Comparison of ENCODE assay signal across 31 cellular contexts in genomic region chr7:903921-904755, GRCh38. TPM values are rescaled to one million over a fixed set of nuclear protein-coding genes. Genes with fewer than 3 reads are reported as not detected.
DNase-seq lines count a peak whose midpoint lies in the region; ATAC-seq and TF ChIP-seq lines count a peak whose summit lies in the region.
"Had no signal": no experiment of that assay in that cellular context is flagged by ENCODE, and none has a peak within 500 bp of the region (broad histone marks: within the 10 kb centered on the region; RNA-seq: fewer than 3 reads in every experiment).

No MANE protein-coding gene starts in this region.

- H3K27ac Mint-ChIP-seq in stimulated activated naive B cell treated with anti-CD40 and anti-IgM and Interleukin-4, amounts not matched to agents 10 μg/mL and 1 μg/mL and 100 μg/mL, for 72 hours, result peak overlapping the region; percentile 20
- H3K27ac Mint-ChIP-seq: activated CD4-positive, alpha-beta memory T cell treated with anti-CD3 and anti-CD28 coated beads, Interleukin-2, amount 10 ng/mL, durations not matched to agents 7 days and 5 days; activated T-helper 17 cell treated with anti-CD3 and anti-CD28 coated beads, Interleukin-2, amount 50 U/mL, for 72 hours; GM23338; memory B cell; naive B cell; type B pancreatic cell had no signal

- no peaks in the 10 kb centered on the region for H3K9me3 Mint-ChIP-seq in stimulated activated naive B cell treated with anti-CD40 and anti-IgM and Interleukin-4, amounts not matched to agents 10 μg/mL and 1 μg/mL and 100 μg/mL, for 72 hours
- H3K9me3 Mint-ChIP-seq: activated CD4-positive, alpha-beta memory T cell treated with anti-CD3 and anti-CD28 coated beads, Interleukin-2, amount 10 ng/mL, durations not matched to agents 7 days and 5 days; activated T-helper 17 cell treated with anti-CD3 and anti-CD28 coated beads, Interleukin-2, amount 50 U/mL, for 72 hours; GM23338; memory B cell; naive B cell; type B pancreatic cell had no signal

- H4K20me1 ChIP-seq in GM23248 (ENCODE audit: insufficient read depth) (no peaks in the 10 kb centered on the region), PC-3 (ENCODE audit: low read length) (no peaks in the 10 kb centered on the region)

- H3K27me3 Mint-ChIP-seq in stimulated activated naive B cell treated with anti-CD40 and anti-IgM and Interleukin-4, amounts not matched to agents 10 μg/mL and 1 μg/mL and 100 μg/mL, for 72 hours, result peaks cover 9 to 11% of the 10 kb centered on the region in 2 donors
- H3K27me3 Mint-ChIP-seq: activated CD4-positive, alpha-beta memory T cell treated with anti-CD3 and anti-CD28 coated beads, Interleukin-2, amount 10 ng/mL, durations not matched to agents 7 days and 5 days; activated T-helper 17 cell treated with anti-CD3 and anti-CD28 coated beads, Interleukin-2, amount 50 U/mL, for 72 hours; memory B cell; T-helper 17 cell had no signal

- H3K27me3 ChIP-seq in GM23248 (replicated peaks; ENCODE audit: insufficient read depth) (peaks cover 20% of the 10 kb centered on the region), PC-3 (ENCODE audit: low read length) (peaks cover 4% of the 10 kb centered on the region; the same call in 1 of the 2 replicates)
- H3K27me3 ChIP-seq: breast epithelium, stomach had no signal

- no peaks in the 10 kb centered on the region for H3F3A ChIP-seq in GM23248 (ENCODE audit: insufficient read depth)
- no peaks in the 10 kb centered on the region for H3F3A ChIP-seq in PC-3 (ENCODE audit: low read length, unreplicated experiment)

- no peaks in the 10 kb centered on the region for H3K9me2 ChIP-seq in GM23248 (ENCODE audit: insufficient read depth)
- H3K9me2 ChIP-seq in PC-3 (replicated peaks; ENCODE audit: low read length), result no peaks in the 10 kb centered on the region

- POLR2A ChIA-PET in PC-3 (lab: Charles Lee; ENCODE audit: unreplicated experiment), result no interaction called here

- intact Hi-C loops in PC-3 (cut with micrococcal nuclease), result no loop called here

- WGBS in GM23248 (ENCODE audit: low coverage in 1 of 2, low lambda C conversion rate in 2 of 2, missing lambda C conversion rate in 2 of 2), 2 experiments, result 84% methylated on average over 33 to 37 of the region's 37 CpGs

- no peaks in the 10 kb centered on the region for H3K79me2 ChIP-seq in GM23248 (ENCODE audit: insufficient read depth)
- H3K79me2 ChIP-seq in PC-3 (ENCODE audit: low read length), result no peaks in the 10 kb centered on the region

- peaks cover 6% of the 10 kb centered on the region; the same call in 1 of the 2 replicates for H3K4me1 ChIP-seq in GM23248 (ENCODE audit: insufficient read depth)
- peaks cover 7% of the 10 kb centered on the region; the same call in 1 of the 2 replicates for H3K4me1 ChIP-seq in PC-3 (ENCODE audit: insufficient read depth, low read length)
- H3K4me1 ChIP-seq: breast epithelium had no signal

- peaks cover 20 to 31% of the 10 kb centered on the region in 2 donors for H3K36me3 Mint-ChIP-seq in stimulated activated naive B cell treated with anti-CD40 and anti-IgM and Interleukin-4, amounts not matched to agents 10 μg/mL and 1 μg/mL and 100 μg/mL, for 72 hours
- H3K36me3 Mint-ChIP-seq: memory B cell, naive B cell, type B pancreatic cell had no signal

- H3K27ac ChIP-seq in GM23248 (no peak overlapping the region), PC-3 (ENCODE audit: low read length) (no peak overlapping the region)
- H3K27ac ChIP-seq: breast epithelium, SK-N-MC had no signal

- H3K4me3 Mint-ChIP-seq in stimulated activated naive B cell treated with anti-CD40 and anti-IgM and Interleukin-4, amounts not matched to agents 10 μg/mL and 1 μg/mL and 100 μg/mL, for 72 hours, result no peak overlapping the region
- H3K4me3 Mint-ChIP-seq: activated CD4-positive, alpha-beta memory T cell treated with anti-CD3 and anti-CD28 coated beads, Interleukin-2, amount 10 ng/mL, durations not matched to agents 7 days and 5 days; activated T-helper 17 cell treated with anti-CD3 and anti-CD28 coated beads, Interleukin-2, amount 50 U/mL, for 72 hours; GM23338; memory B cell; naive B cell; T-helper 17 cell; type B pancreatic cell had no signal

- H3K4me1 Mint-ChIP-seq in stimulated activated naive B cell treated with anti-CD40 and anti-IgM and Interleukin-4, amounts not matched to agents 10 μg/mL and 1 μg/mL and 100 μg/mL, for 72 hours, result peaks cover 0 to 6% of the 10 kb centered on the region in 2 donors
- H3K4me1 Mint-ChIP-seq: activated T-helper 17 cell treated with anti-CD3 and anti-CD28 coated beads, Interleukin-2, amount 50 U/mL, for 72 hours; GM23338 had no signal

- H3K4me2 ChIP-seq in GM23248 (ENCODE audit: unreplicated experiment) (no peak overlapping the region), PC-3 (ENCODE audit: low read length) (peak overlapping the region; percentile 44; the same call in 1 of the 2 replicates)
- H3K4me2 ChIP-seq: GM23338 had no signal

- peak overlapping the region; percentile 50; the same call in 1 of the 2 replicates for H3K4me3 ChIP-seq in GM23248
- no peak overlapping the region for H3K4me3 ChIP-seq in PC-3 (ENCODE audit: low read length)
- H3K4me3 ChIP-seq in fibroblast of the aortic adventitia (ENCODE audit: low read depth, low read length), result peak overlapping the region; percentile 33
- H3K4me3 ChIP-seq: GM23338, SK-N-MC, skin epidermis, stomach had no signal

- no peaks in the 10 kb centered on the region for H3K36me3 ChIP-seq in GM23248 (ENCODE audit: low read depth)
- H3K36me3 ChIP-seq in PC-3 (ENCODE audit: low read depth, low read length), result no peaks in the 10 kb centered on the region
- H3K36me3 ChIP-seq: breast epithelium had no signal

- DNase-seq in GM23248 (no peak), PC-3 (no peak), fibroblast of the aortic adventitia (ENCODE audit: low read depth) (no peak), mesenteric fat pad (ENCODE audit: low spot score) (no peak), EL (no peak)
- no peak for DNase-seq in stimulated activated naive B cell treated with anti-CD40 and anti-IgM and Interleukin-4, amounts not matched to agents 10 μg/mL and 1 μg/mL and 100 μg/mL, for 72 hours
- DNase-seq: activated CD4-positive, alpha-beta memory T cell treated with anti-CD3 and anti-CD28 coated beads, Interleukin-2, amount 10 ng/mL, durations not matched to agents 7 days and 5 days; activated CD4-positive, alpha-beta T cell treated with anti-CD3 and anti-CD28 coated beads for 1 hour; activated CD8-positive, alpha-beta memory T cell treated with anti-CD3 and anti-CD28 coated beads, Interleukin-2, amount 50 U/mL, for 48 hours; activated naive CD4-positive, alpha-beta T cell treated with anti-CD3 and anti-CD28 coated beads, Interleukin-2, amount 50 U/mL, for 16 hours; amygdala; effector memory CD4-positive, alpha-beta T cell; foreskin melanocyte; left colon; naive B cell; NCI-H1105; NCI-H2029 treated with DMSO at 0.1 percent for 48 hours; NCI-H446; NCI-H774; stimulated activated CD4-positive, alpha-beta T cell treated with anti-CD3 and anti-CD28 coated beads, Interleukin-1b, Interleukin-23, amount 100 ng/mL, for 48 hours; stimulated activated CD8-positive, alpha-beta memory T cell treated with anti-CD3 and anti-CD28 coated beads, Interleukin-4, amount 100 ng/mL, for 48 hours; stomach; T-helper 17 cell had no signal

- no peak for ATAC-seq in PC-3
- ATAC-seq in stimulated activated naive B cell treated with anti-CD40 and anti-IgM and Interleukin-4, amounts not matched to agents 10 μg/mL and 1 μg/mL and 100 μg/mL, for 72 hours (replicated peaks), result no peak
- no peak for ATAC-seq in HG03025 (IDR thresholded peaks at IDR 0.05; ENCODE audit: low FRiP score, unreplicated experiment)
- ATAC-seq: activated T-helper 17 cell treated with anti-CD3 and anti-CD28 coated beads, Interleukin-2, amount 50 U/mL, for 72 hours; GM23338; left colon; T-helper 17 cell had no signal

- no peak for TF ChIP-seq CTCF in PC-3 (conservative IDR thresholded peaks at IDR 0.05; ENCODE audit: low read depth, low read length)
- TF ChIP-seq CTCF in fibroblast of the aortic adventitia (IDR thresholded peaks at IDR 0.05; ENCODE audit: insufficient read depth, low read length), result no peak

- in situ Hi-C loops in GM23248 (cut with MboI), result no loop called here

- H3K9me3 ChIP-seq in GM23248 (ENCODE audit: low read depth) (no peaks in the 10 kb centered on the region), PC-3 (ENCODE audit: low read length) (no peaks in the 10 kb centered on the region)
- H3K9me3 ChIP-seq: stomach had no signal

- no TSS peak for BruUV-seq in PC-3 (replicated peaks; lab: Mats Ljungman, UMichigan)

- H2AFZ ChIP-seq in GM23248 (peak overlapping the region; percentile 51; the same call in 1 of the 2 replicates), PC-3 (ENCODE audit: low read length) (no peak overlapping the region)
- H2AFZ ChIP-seq: GM23338 had no signal

- CTCF ChIA-PET in PC-3 (lab: Charles Lee), result no interaction called here

- H3K9ac ChIP-seq in GM23248 (no peak overlapping the region), PC-3 (ENCODE audit: low read length) (no peak overlapping the region)

RNA-seq across cellular contexts. Expression of gene GET4, which starts 27.8 kb away (rescaled TPM):
- total RNA-seq in GM23248 (2014; rRNA removed; shearing (Covaris generic)), result 16.7 and 26.8 TPM in 2 replicates
- polyA plus RNA-seq in GM23248 (2016; fragmentation: Nextera tagmentation; extraction: Ambion mirVana), result 25.3 and 26.3 TPM in 2 replicates
- total RNA-seq in PC-3 (2014; rRNA removed), result 96.7 and 115 TPM in 2 replicates
- total RNA-seq in fibroblast of the aortic adventitia (ENCODE audit: low replicate concordance), result 13.5 and 14.2 TPM in 2 replicates
- 29.8 TPM for total RNA-seq in mesenteric fat pad

RNA-seq across cellular contexts. Expression of gene ADAP1, which starts 50.3 kb away (rescaled TPM):
- 0.38 and 1.1 TPM in 2 replicates for total RNA-seq in GM23248 (2014; rRNA removed; shearing (Covaris generic))
- polyA plus RNA-seq in GM23248 (2016; fragmentation: Nextera tagmentation; extraction: Ambion mirVana), result 0.24 and 0.51 TPM in 2 replicates
- 31.2 and 36.4 TPM in 2 replicates for total RNA-seq in PC-3 (2014; rRNA removed)
- total RNA-seq in fibroblast of the aortic adventitia (ENCODE audit: low replicate concordance), result 0.57 and 0.72 TPM in 2 replicates
- 19.2 TPM for total RNA-seq in mesenteric fat pad
